In genomic region chr10:97434557-97434956, GRCh38 we compare ENCODE assay signal across 16 cellular contexts. TPM values are rescaled to one million over a fixed set of nuclear protein-coding genes. Genes with fewer than 3 reads are reported as not detected.
DNase-seq lines count a peak whose midpoint lies in the region; ATAC-seq, FAIRE-seq and TF ChIP-seq lines count a peak whose summit lies in the region.
"Had no signal": no experiment of that assay in that cellular context is flagged by ENCODE, and none has a peak within 500 bp of the region (broad histone marks: within the 10 kb centered on the region; RNA-seq: fewer than 3 reads in every experiment).

No MANE protein-coding gene starts in this region.

- POLR2A ChIA-PET in CD4-positive, alpha-beta T cell (lab: Charles Lee): no interaction called here
- POLR2A ChIA-PET in activated CD8-positive, alpha-beta T cell treated with anti-CD3 and anti-CD28 coated beads for 36 hours (lab: Charles Lee): interaction anchor here (0.9 to 2.9 kb wide), 7 partner anchors 9 to 32 kb away, joined by 4 to 26 read pairs (median 7); partner anchors contain the start of genes EXOSC1 and ZDHHC16

- no peak for FAIRE-seq in GM12891 (lab: Jason Lieb, UNC)
- FAIRE-seq: HTR-8/SVneo had no signal

- TF ChIP-seq POLR2A in GM12891 (IDR thresholded peaks at IDR 0.05; ENCODE audit: low read depth, low read length) (peak; percentile 45; the same call in 1 of the 2 replicates), gastroesophageal sphincter (IDR thresholded peaks at IDR 0.05) (no peak)

- H3K36me3 Mint-ChIP-seq in CD4-positive, alpha-beta T cell (ENCODE audit: low read depth): peaks cover 86% of the 10 kb centered on the region
- peaks cover 48% of the 10 kb centered on the region for H3K36me3 Mint-ChIP-seq in activated CD8-positive, alpha-beta T cell treated with anti-CD3 and anti-CD28 coated beads for 36 hours (ENCODE audit: low read depth)
- peaks cover 42% of the 10 kb centered on the region for H3K36me3 Mint-ChIP-seq in nephron progenitor cell (ENCODE audit: low read depth)

- no peaks in the 10 kb centered on the region for H3K27me3 Mint-ChIP-seq in CD4-positive, alpha-beta T cell
- H3K27me3 Mint-ChIP-seq in activated CD8-positive, alpha-beta T cell treated with anti-CD3 and anti-CD28 coated beads for 36 hours: no peaks in the 10 kb centered on the region
- no peaks in the 10 kb centered on the region for H3K27me3 Mint-ChIP-seq in nephron progenitor cell (ENCODE audit: low read depth, poor library complexity)
- H3K27me3 Mint-ChIP-seq: B cell had no signal

- DNase-seq in CD4-positive, alpha-beta T cell: no peak
- DNase-seq in GM12891 (ENCODE audit: insufficient read length, low spot score) (no peak), nephron progenitor cell (no peak), NCI-H526 treated with DMSO at 0.1 percent for 48 hours (lab: John Stamatoyannopoulos, UW) (no peak), SK-N-DZ (ENCODE audit: low spot score) (no peak)
- DNase-seq in activated CD8-positive, alpha-beta T cell treated with anti-CD3 and anti-CD28 coated beads for 36 hours: no peak
- DNase-seq: anterior cingulate cortex; Calu3; effector memory CD4-positive, alpha-beta T cell; heart right ventricle; immature natural killer cell; ovary had no signal

- peaks cover 0 to 4% (median 0%) of the 10 kb centered on the region in 3 donors for H3K4me1 ChIP-seq in gastroesophageal sphincter

- intact Hi-C loops in CD4-positive, alpha-beta T cell (cut with DNase I, micrococcal nuclease): no loop called here
- intact Hi-C loops in activated CD8-positive, alpha-beta T cell treated with anti-CD3 and anti-CD28 coated beads for 36 hours (cut with micrococcal nuclease): no loop called here

- H3K4me3 ChIP-seq in gastroesophageal sphincter: no peak overlapping the region
- H3K4me3 ChIP-seq: heart right ventricle, ovary had no signal

- H3K9me3 ChIP-seq in CD4-positive, alpha-beta T cell (ENCODE audit: control insufficient read depth, low read length): no peaks in the 10 kb centered on the region
- H3K9me3 ChIP-seq in gastroesophageal sphincter: no peaks in the 10 kb centered on the region
- H3K9me3 ChIP-seq: heart right ventricle, ovary had no signal

- H3K4me3 Mint-ChIP-seq in CD4-positive, alpha-beta T cell: no peak overlapping the region
- no peak overlapping the region for H3K4me3 Mint-ChIP-seq in activated CD8-positive, alpha-beta T cell treated with anti-CD3 and anti-CD28 coated beads for 36 hours
- H3K4me3 Mint-ChIP-seq in nephron progenitor cell: no peak overlapping the region
- H3K4me3 Mint-ChIP-seq: B cell, immature natural killer cell had no signal

- TF ChIP-seq EP300 in gastroesophageal sphincter (IDR thresholded peaks at IDR 0.05): no peak

- no peaks in the 10 kb centered on the region for H3K27me3 ChIP-seq in CD4-positive, alpha-beta T cell (ENCODE audit: control insufficient read depth, insufficient read depth, low read length)
- H3K27me3 ChIP-seq in gastroesophageal sphincter: no peaks in the 10 kb centered on the region
- H3K27me3 ChIP-seq: heart right ventricle, ovary had no signal

- 89 to 100% methylated on average over 1 of the region's 1 CpG for WGBS in gastroesophageal sphincter (ENCODE audit: low coverage in 1 of 2), 2 donors

- H3K27ac Mint-ChIP-seq in CD4-positive, alpha-beta T cell: peak overlapping the region; percentile 24
- H3K27ac Mint-ChIP-seq in activated CD8-positive, alpha-beta T cell treated with anti-CD3 and anti-CD28 coated beads for 36 hours: peak overlapping the region; percentile 66
- peak overlapping the region; percentile 96 for H3K27ac Mint-ChIP-seq in nephron progenitor cell
- H3K27ac Mint-ChIP-seq: B cell had no signal

- no peak for TF ChIP-seq CTCF in CD4-positive, alpha-beta T cell (IDR thresholded peaks at IDR 0.05)
- no peak for TF ChIP-seq CTCF in activated CD8-positive, alpha-beta T cell treated with anti-CD3 and anti-CD28 coated beads for 36 hours (IDR thresholded peaks at IDR 0.05)
- TF ChIP-seq CTCF in nephron progenitor cell (IDR thresholded peaks at IDR 0.05) (no peak), gastroesophageal sphincter (IDR thresholded peaks at IDR 0.05) (no peak)

- no peaks in the 10 kb centered on the region for H3K9me3 Mint-ChIP-seq in CD4-positive, alpha-beta T cell
- no peaks in the 10 kb centered on the region for H3K9me3 Mint-ChIP-seq in activated CD8-positive, alpha-beta T cell treated with anti-CD3 and anti-CD28 coated beads for 36 hours
- no peaks in the 10 kb centered on the region for H3K9me3 Mint-ChIP-seq in nephron progenitor cell
- H3K9me3 Mint-ChIP-seq: activated T-helper 2 cell treated with anti-CD3 and anti-CD28 coated beads, Interferon-gamma antibody, Interleukin-2, Interleukin-4, amounts not matched to agents 10 μg/mL and 5 μg/mL and 100 μg/mL, durations not matched to agents 14 hours and 24 hours and 36 hours; immature natural killer cell had no signal

- peaks cover 9 to 94% of the 10 kb centered on the region in 2 donors for H3K36me3 ChIP-seq in gastroesophageal sphincter
- H3K36me3 ChIP-seq: ovary had no signal

- no peak for ATAC-seq in CD4-positive, alpha-beta T cell (ENCODE audit: poor library complexity)
- peak; percentile 56 for ATAC-seq in activated CD8-positive, alpha-beta T cell treated with anti-CD3 and anti-CD28 coated beads for 36 hours
- no peak for ATAC-seq in gastroesophageal sphincter
- ATAC-seq: heart right ventricle had no signal

- peaks cover 3% of the 10 kb centered on the region for H3K4me1 Mint-ChIP-seq in CD4-positive, alpha-beta T cell (ENCODE audit: low read depth)
- peaks cover 7% of the 10 kb centered on the region for H3K4me1 Mint-ChIP-seq in activated CD8-positive, alpha-beta T cell treated with anti-CD3 and anti-CD28 coated beads for 36 hours (ENCODE audit: low read depth)
- H3K4me1 Mint-ChIP-seq in nephron progenitor cell: peaks cover 1% of the 10 kb centered on the region
- H3K4me1 Mint-ChIP-seq: B cell, immature natural killer cell had no signal

- CTCF ChIA-PET in CD4-positive, alpha-beta T cell (lab: Charles Lee): interaction anchor here (1.0 kb wide), 1 partner anchor 33 kb away, joined by 3 read pairs; the partner anchor contains the start of gene RRP12
- CTCF ChIA-PET in activated CD8-positive, alpha-beta T cell treated with anti-CD3 and anti-CD28 coated beads for 36 hours (lab: Charles Lee): interaction anchor here (1.1 to 1.2 kb wide), 2 partner anchors 11 to 27 kb away, joined by 4 to 7 read pairs; partner anchors contain the start of genes EXOSC1 and ZDHHC16

- no peak overlapping the region for H3K27ac ChIP-seq in CD4-positive, alpha-beta T cell (ENCODE audit: low read depth, low read length)
- no peak overlapping the region for H3K27ac ChIP-seq in gastroesophageal sphincter
- H3K27ac ChIP-seq: heart right ventricle, ovary had no signal

TF ChIP-seq in GM12891, 5 proteins besides CTCF, POLR2A, EP300 and RAD21:
- TF ChIP-seq POLR2AphosphoS5 (IDR thresholded peaks at IDR 0.05; ENCODE audit: low read depth, low read length): 0 out of 2 replicates have a peak, but pooled peaks have one; percentile 8
- no peak for TF ChIP-seq PAX5 (IDR thresholded peaks at IDR 0.05; ENCODE audit: insufficient read depth, low read length, severe bottlenecking)

RNA-seq across cellular contexts. Expression of gene PGAM1, which starts 8.6 kb away (rescaled TPM):
- 10 to 100 TPM; 50.7 to 55.5 TPM for total RNA-seq in CD4-positive, alpha-beta T cell
- 863 TPM for polyA plus RNA-seq in GM12891 (2012; ENCODE audit: low read depth, missing spikeins)
- 1,000 to 10,000 TPM; 1,193 to 1,205 TPM for total RNA-seq in activated CD8-positive, alpha-beta T cell treated with anti-CD3 and anti-CD28 coated beads for 36 hours
- total RNA-seq in gastroesophageal sphincter: 100 to 1,000 TPM; 248 to 385 (median 356) TPM
- polyA plus RNA-seq in SK-N-DZ (2014; cell fraction: cytosol; rRNA removed): 558 and 589 TPM in 2 replicates
- 213 and 240 TPM in 2 replicates for polyA plus RNA-seq in SK-N-DZ (2014; cell fraction: nucleus; rRNA removed)

RNA-seq across cellular contexts. Expression of gene EXOSC1, which starts 11.2 kb away (rescaled TPM):
- total RNA-seq in CD4-positive, alpha-beta T cell: 10 to 100 TPM; 28.8 to 29.7 TPM
- 64.3 TPM for polyA plus RNA-seq in GM12891 (2012; ENCODE audit: low read depth, missing spikeins)
- 10 to 100 TPM; 43.3 to 49.2 TPM for total RNA-seq in activated CD8-positive, alpha-beta T cell treated with anti-CD3 and anti-CD28 coated beads for 36 hours
- total RNA-seq in gastroesophageal sphincter: 10 to 100 TPM; 24.9 to 54.5 (median 28.0) TPM
- 66.2 and 70.8 TPM in 2 replicates for polyA plus RNA-seq in SK-N-DZ (2014; cell fraction: cytosol; rRNA removed)
- polyA plus RNA-seq in SK-N-DZ (2014; cell fraction: nucleus; rRNA removed): 44.4 and 56.4 TPM in 2 replicates

RNA-seq across cellular contexts. Expression of gene ZDHHC16, which starts 11.4 kb away (rescaled TPM):
- total RNA-seq in CD4-positive, alpha-beta T cell: 1 to 10 TPM; 6.2 to 6.5 TPM
- polyA plus RNA-seq in GM12891 (2012; ENCODE audit: low read depth, missing spikeins): 17.7 TPM
- 10 to 100 TPM; 23.8 to 25.2 TPM for total RNA-seq in activated CD8-positive, alpha-beta T cell treated with anti-CD3 and anti-CD28 coated beads for 36 hours
- total RNA-seq in gastroesophageal sphincter: 10 to 100 TPM; 22.3 to 31.6 (median 25.3) TPM
- polyA plus RNA-seq in SK-N-DZ (2014; cell fraction: cytosol; rRNA removed): 55.2 and 57.1 TPM in 2 replicates
- polyA plus RNA-seq in SK-N-DZ (2014; cell fraction: nucleus; rRNA removed): 72.9 and 78.9 TPM in 2 replicates

RNA-seq across cellular contexts. Expression of gene RRP12, which starts 33.4 kb away (rescaled TPM):
- total RNA-seq in CD4-positive, alpha-beta T cell: 10 to 100 TPM; 84.2 to 87.6 TPM
- 17.2 TPM for polyA plus RNA-seq in GM12891 (2012; ENCODE audit: low read depth, missing spikeins)
- total RNA-seq in activated CD8-positive, alpha-beta T cell treated with anti-CD3 and anti-CD28 coated beads for 36 hours: 10 to 100 TPM; 50.3 to 51.0 TPM
- total RNA-seq in gastroesophageal sphincter: 10 to 100 TPM in 3 of 4 donors, 1 to 10 TPM in 1; 6.7 to 25.3 (median 11.8) TPM
- 29.5 and 32.1 TPM in 2 replicates for polyA plus RNA-seq in SK-N-DZ (2014; cell fraction: cytosol; rRNA removed)
- 55.4 and 56.7 TPM in 2 replicates for polyA plus RNA-seq in SK-N-DZ (2014; cell fraction: nucleus; rRNA removed)

Comparison
In these comparisons a context has a peak if more than half of its experiments do, and no peak if none do; other contexts are left out.
1. H3K27ac Mint-ChIP-seq: peak in every context shown above with its lines; median percentile 96 in nephron progenitor cell; 66 in activated CD8-positive, alpha-beta T cell treated with anti-CD3 and anti-CD28 coated beads for 36 hours; 24 in CD4-positive, alpha-beta T cell.
2. RNA of gene PGAM1, which starts 8.6 kb away (total RNA-seq): 1,193 to 1,205 TPM in activated CD8-positive, alpha-beta T cell treated with anti-CD3 and anti-CD28 coated beads for 36 hours and 248 to 385 TPM in gastroesophageal sphincter; 50.7 to 55.5 TPM in CD4-positive, alpha-beta T cell; every median in the first group is over 4 times any median in the second.